8 cellular contexts compared by ENCODE assay signal in the genomic region with DNA sequence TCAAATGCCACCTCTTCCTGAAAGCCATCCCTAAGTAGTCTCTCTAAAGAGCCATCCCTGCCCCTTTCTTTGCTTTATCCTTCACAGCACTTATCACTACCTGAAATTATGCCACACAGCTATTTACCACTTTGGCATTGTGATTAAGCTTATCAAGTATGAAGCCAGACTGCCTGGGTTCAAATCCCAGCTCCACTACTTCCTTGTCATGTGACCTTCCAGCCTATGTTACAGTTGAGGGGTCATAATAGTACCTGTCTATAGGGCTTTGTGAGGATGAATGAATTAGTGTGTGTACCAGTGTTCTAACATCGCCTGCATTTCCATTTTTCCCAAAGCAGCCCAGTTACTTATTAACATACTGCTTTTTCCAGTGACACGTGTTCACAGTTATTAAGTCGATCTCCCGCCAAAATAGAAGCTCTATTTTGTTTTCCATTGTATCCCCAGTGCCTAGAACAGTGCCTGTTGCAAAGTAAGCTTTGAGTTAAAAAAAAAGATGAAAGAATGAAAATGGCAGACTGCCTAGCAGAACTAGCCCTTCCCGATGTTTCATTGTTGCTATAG. TPM values are rescaled to one million over a fixed set of nuclear protein-coding genes. Genes with fewer than 3 reads are reported as not detected.
DNase-seq lines count a peak whose midpoint lies in the region; TF ChIP-seq lines count a peak whose summit lies in the region.

No MANE protein-coding gene starts in this region.

- H3K4me1 ChIP-seq in liver (ENCODE audit: control insufficient read depth in 4 of 4, insufficient read depth in 4 of 4, low read length in 3 of 4) (peaks cover 0 to 18% (median 15%) of the 10 kb centered on the region in 4 donors), vagina (peaks cover 15% of the 10 kb centered on the region)

- H3K9ac ChIP-seq in liver (ENCODE audit: low read depth in 1 of 2, low read length in 2 of 2), result peak overlapping the region in 1 of 2 donors; percentile 67

- DNase-seq in stimulated activated CD4-positive, alpha-beta T cell treated with anti-CD3 and anti-CD28 coated beads, Interleukin-1b, Interleukin-23, amount 100 ng/mL, for 48 hours, result peak; percentile 22
- no peak for DNase-seq in stimulated activated CD4-positive, alpha-beta T cell treated with anti-CD3 and anti-CD28 coated beads, Interleukin-4, amount 100 ng/mL, for 24 hours
- DNase-seq in vagina (ENCODE audit: extremely low spot score in 2 of 2) (no peak), dedifferentiated amniotic fluid mesenchymal stem cell (ENCODE audit: extremely low spot score) (no peak), NCI-H510A (lab: John Stamatoyannopoulos, UW) (no peak), NCI-H82 treated with DMSO at 0.1 percent for 48 hours (lab: John Stamatoyannopoulos, UW; ENCODE audit: unreplicated experiment) (no peak)

- TF ChIP-seq CTCF in WI38 (IDR thresholded peaks at IDR 0.05; ENCODE audit: low read depth, low read length) (no peak), liver (IDR thresholded peaks at IDR 0.05; ENCODE audit: low read depth, low read length, missing input control) (no peak), vagina (IDR thresholded peaks at IDR 0.05) (no peak)

- H3K27me3 ChIP-seq in liver (ENCODE audit: control insufficient read depth in 4 of 4, insufficient read depth in 4 of 4, low read length in 3 of 4) (no peaks in the 10 kb centered on the region), vagina (no peaks in the 10 kb centered on the region)

- H3K27ac ChIP-seq in liver (ENCODE audit: low read depth in 1 of 2, low read length in 2 of 2) (peak overlapping the region; percentile 38 to 40), vagina (peak overlapping the region; percentile 37)

- no peak for TF ChIP-seq RAD21 in liver (IDR thresholded peaks at IDR 0.05)

- H3K36me3 ChIP-seq in liver (ENCODE audit: control insufficient read depth in 4 of 4, insufficient read depth in 3 of 4, low read depth in 1 of 4, low read length in 3 of 4) (no peaks in the 10 kb centered on the region), vagina (no peaks in the 10 kb centered on the region)

- H3K9me3 ChIP-seq in liver (ENCODE audit: control insufficient read depth in 4 of 4, low read length in 3 of 4) (no peaks in the 10 kb centered on the region), vagina (no peaks in the 10 kb centered on the region)

- intact Hi-C loops in vagina (cut with DNase I), result no loop called here

- 7% methylated on average over 5 of the region's 5 CpGs for WGBS in liver

- H3K4me3 ChIP-seq in WI38 (ENCODE audit: low read depth, low read length) (peak overlapping the region; percentile 86), liver (ENCODE audit: low read depth in 1 of 3, low read length in 3 of 3) (peak overlapping the region in 2 of 3 donors; percentile 61 to 69), vagina (peak overlapping the region; percentile 75 to 78)

- no peak for TF ChIP-seq POLR2A in vagina (IDR thresholded peaks at IDR 0.05)

TF ChIP-seq in liver, 16 proteins besides CTCF, POLR2A, EP300 and RAD21:
- TF ChIP-seq EGR1 (IDR thresholded peaks at IDR 0.05; ENCODE audit: low read depth in 2 of 2), result no peak
- TF ChIP-seq, protein P1, sequence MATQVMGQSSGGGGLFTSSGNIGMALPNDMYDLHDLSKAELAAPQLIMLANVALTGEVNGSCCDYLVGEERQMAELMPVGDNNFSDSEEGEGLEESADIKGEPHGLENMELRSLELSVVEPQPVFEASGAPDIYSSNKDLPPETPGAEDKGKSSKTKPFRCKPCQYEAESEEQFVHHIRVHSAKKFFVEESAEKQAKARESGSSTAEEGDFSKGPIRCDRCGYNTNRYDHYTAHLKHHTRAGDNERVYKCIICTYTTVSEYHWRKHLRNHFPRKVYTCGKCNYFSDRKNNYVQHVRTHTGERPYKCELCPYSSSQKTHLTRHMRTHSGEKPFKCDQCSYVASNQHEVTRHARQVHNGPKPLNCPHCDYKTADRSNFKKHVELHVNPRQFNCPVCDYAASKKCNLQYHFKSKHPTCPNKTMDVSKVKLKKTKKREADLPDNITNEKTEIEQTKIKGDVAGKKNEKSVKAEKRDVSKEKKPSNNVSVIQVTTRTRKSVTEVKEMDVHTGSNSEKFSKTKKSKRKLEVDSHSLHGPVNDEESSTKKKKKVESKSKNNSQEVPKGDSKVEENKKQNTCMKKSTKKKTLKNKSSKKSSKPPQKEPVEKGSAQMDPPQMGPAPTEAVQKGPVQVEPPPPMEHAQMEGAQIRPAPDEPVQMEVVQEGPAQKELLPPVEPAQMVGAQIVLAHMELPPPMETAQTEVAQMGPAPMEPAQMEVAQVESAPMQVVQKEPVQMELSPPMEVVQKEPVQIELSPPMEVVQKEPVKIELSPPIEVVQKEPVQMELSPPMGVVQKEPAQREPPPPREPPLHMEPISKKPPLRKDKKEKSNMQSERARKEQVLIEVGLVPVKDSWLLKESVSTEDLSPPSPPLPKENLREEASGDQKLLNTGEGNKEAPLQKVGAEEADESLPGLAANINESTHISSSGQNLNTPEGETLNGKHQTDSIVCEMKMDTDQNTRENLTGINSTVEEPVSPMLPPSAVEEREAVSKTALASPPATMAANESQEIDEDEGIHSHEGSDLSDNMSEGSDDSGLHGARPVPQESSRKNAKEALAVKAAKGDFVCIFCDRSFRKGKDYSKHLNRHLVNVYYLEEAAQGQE (IDR thresholded peaks at IDR 0.05), result no peak
- TF ChIP-seq, protein P2, sequence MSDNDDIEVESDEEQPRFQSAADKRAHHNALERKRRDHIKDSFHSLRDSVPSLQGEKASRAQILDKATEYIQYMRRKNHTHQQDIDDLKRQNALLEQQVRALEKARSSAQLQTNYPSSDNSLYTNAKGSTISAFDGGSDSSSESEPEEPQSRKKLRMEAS (IDR thresholded peaks at IDR 0.05), result no peak
- TF ChIP-seq RXRA (IDR thresholded peaks at IDR 0.05), result no peak
- TF ChIP-seq YY1 (IDR thresholded peaks at IDR 0.05), result no peak
- TF ChIP-seq, protein P3, sequence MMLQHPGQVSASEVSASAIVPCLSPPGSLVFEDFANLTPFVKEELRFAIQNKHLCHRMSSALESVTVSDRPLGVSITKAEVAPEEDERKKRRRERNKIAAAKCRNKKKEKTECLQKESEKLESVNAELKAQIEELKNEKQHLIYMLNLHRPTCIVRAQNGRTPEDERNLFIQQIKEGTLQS (IDR thresholded peaks at IDR 0.05), result no peak
- TF ChIP-seq TAF1 (conservative IDR thresholded peaks at IDR 0.05), result no peak
- TF ChIP-seq FOXA2 (IDR thresholded peaks at IDR 0.05), result no peak
- TF ChIP-seq HNF4A (conservative IDR thresholded peaks at IDR 0.05), result no peak
- no peak for TF ChIP-seq JUND (IDR thresholded peaks at IDR 0.05)
- TF ChIP-seq SP1 (IDR thresholded peaks at IDR 0.05), result no peak

RNA-seq across cellular contexts. Expression of a gene that starts 32.8 kb away (rescaled TPM):
- total RNA-seq in liver (1 to 10 TPM; 1.6 to 2.5 TPM), vagina (5.4 TPM)
- polyA plus RNA-seq in liver, result 1 to 10 TPM in 1 of 2 donors, under 1 TPM in 1; 0.25 to 1.6 TPM

RNA-seq across cellular contexts. Expression of a gene that starts 33.2 kb away (rescaled TPM):
- 10 to 100 TPM in 1 of 2 donors, 1 to 10 TPM in 1; 6.3 to 61.5 TPM for total RNA-seq in liver
- 1 to 10 TPM; 6.7 to 7.5 TPM for polyA plus RNA-seq in liver
- total RNA-seq in vagina, result 10.8 TPM

RNA-seq across cellular contexts. Expression of a gene that starts 52.4 kb away (rescaled TPM):
- 10 to 100 TPM; 30.9 to 36.3 TPM for total RNA-seq in liver
- polyA plus RNA-seq in liver, result 10 to 100 TPM in 1 of 2 donors, 1 to 10 TPM in 1; 9.4 to 13.8 TPM
- total RNA-seq in vagina, result 31.9 TPM
